11 cellular contexts compared by ENCODE assay signal in the genomic region with DNA sequence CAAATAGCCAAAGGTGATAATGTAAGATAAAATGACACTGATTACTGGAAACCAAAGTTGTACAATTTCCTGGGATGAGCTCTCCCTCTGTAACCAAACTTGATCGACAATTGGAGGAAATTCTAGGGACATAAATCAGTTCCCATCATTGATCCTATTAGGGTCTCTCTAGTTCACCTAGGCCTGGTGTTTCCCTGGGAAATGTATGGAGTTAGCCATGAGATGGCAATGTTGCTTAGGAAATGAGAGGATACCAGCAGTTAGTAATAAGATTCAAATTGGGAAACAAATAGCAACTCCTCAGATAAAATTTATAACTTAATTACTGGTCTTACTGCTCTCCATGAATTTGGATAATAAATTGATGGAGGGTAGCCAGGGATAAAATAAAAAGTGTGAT. TPM values are rescaled to one million over a fixed set of nuclear protein-coding genes. Genes with fewer than 3 reads are reported as not detected.
DNase-seq lines count a peak whose midpoint lies in the region; ATAC-seq, FAIRE-seq and TF ChIP-seq lines count a peak whose summit lies in the region.
"Had no signal": no experiment of that assay in that cellular context is flagged by ENCODE, and none has a peak within 500 bp of the region (broad histone marks: within the 10 kb centered on the region; RNA-seq: fewer than 3 reads in every experiment).

No MANE protein-coding gene starts in this region.

- no TSS peak for BruUV-seq in endothelial cell of umbilical vein (replicated peaks; lab: Mats Ljungman, UMichigan)

- no peaks in the 10 kb centered on the region for H3K79me2 ChIP-seq in endothelial cell of umbilical vein (ENCODE audit: control insufficient read depth, insufficient read depth, low read length)
- no peaks in the 10 kb centered on the region for H3K79me2 ChIP-seq in osteoblast (ENCODE audit: insufficient read depth, low read length)

- no peak for ATAC-seq in stimulated activated effector memory CD8-positive, alpha-beta T cell treated with anti-CD3 and anti-CD28 coated beads, Interleukin-12 subunit alpha, Interleukin-12 subunit beta, amount 100 ng/mL, for 72 hours

- peaks cover 2% of the 10 kb centered on the region for H3K4me1 ChIP-seq in endothelial cell of umbilical vein (ENCODE audit: control insufficient read depth, extremely low read depth, insufficient read depth, low read length)
- peaks cover 23% of the 10 kb centered on the region for H3K4me1 ChIP-seq in osteoblast (ENCODE audit: insufficient read depth, low read length)

- no peak for TF ChIP-seq POLR2A in endothelial cell of umbilical vein (IDR thresholded peaks at IDR 0.05; ENCODE audit: low read depth, low read length)

- no peaks in the 10 kb centered on the region for H3K9me3 Mint-ChIP-seq in stimulated activated effector memory CD8-positive, alpha-beta T cell treated with anti-CD3 and anti-CD28 coated beads, Interleukin-12 subunit alpha, Interleukin-12 subunit beta, amount 100 ng/mL, for 72 hours
- H3K9me3 Mint-ChIP-seq: activated naive CD4-positive, alpha-beta T cell treated with anti-CD3 and anti-CD28 coated beads, Interleukin-2, amount 50 U/mL, for 72 hours; T-helper 1 cell treated with Interleukin-12 subunit alpha and Interleukin-12 subunit beta and Interleukin-4 antibody, amounts not matched to agents 30 μg/mL and 1 μg/mL, for 36 hours had no signal

- H3K27me3 ChIP-seq in H7 (ENCODE audit: control insufficient read depth, insufficient read depth, low read length) (no peaks in the 10 kb centered on the region), endothelial cell of umbilical vein (ENCODE audit: control insufficient read depth in 2 of 2, insufficient read depth in 2 of 2, low read length in 2 of 2) (no peaks in the 10 kb centered on the region), osteoblast (ENCODE audit: insufficient read depth, low read length) (no peaks in the 10 kb centered on the region)
- H3K27me3 ChIP-seq: heart left ventricle, ovary had no signal

- dilution Hi-C loops in endothelial cell of umbilical vein (cut with MboI; ENCODE audit: extremely low pct_ligation_motif_present, low sequenced_read_pairs): no loop called here

- no peak overlapping the region for H3K27ac Mint-ChIP-seq in stimulated activated effector memory CD8-positive, alpha-beta T cell treated with anti-CD3 and anti-CD28 coated beads, Interleukin-12 subunit alpha, Interleukin-12 subunit beta, amount 100 ng/mL, for 72 hours
- H3K27ac Mint-ChIP-seq: activated naive CD4-positive, alpha-beta T cell treated with anti-CD3 and anti-CD28 coated beads, Interleukin-2, amount 50 U/mL, for 72 hours; T-helper 1 cell treated with Interleukin-12 subunit alpha and Interleukin-12 subunit beta and Interleukin-4 antibody, amounts not matched to agents 30 μg/mL and 1 μg/mL, for 36 hours had no signal

- POLR2A ChIA-PET in endothelial cell of umbilical vein (lab: Charles Lee): no interaction called here

- H3K4me3 Mint-ChIP-seq in stimulated activated effector memory CD8-positive, alpha-beta T cell treated with anti-CD3 and anti-CD28 coated beads, Interleukin-12 subunit alpha, Interleukin-12 subunit beta, amount 100 ng/mL, for 72 hours: no peak overlapping the region
- H3K4me3 Mint-ChIP-seq: T-helper 1 cell treated with Interleukin-12 subunit alpha and Interleukin-12 subunit beta and Interleukin-4 antibody, amounts not matched to agents 30 μg/mL and 1 μg/mL, for 36 hours had no signal

- H3K27ac ChIP-seq in endothelial cell of umbilical vein (ENCODE audit: insufficient read depth, low read depth, low read length) (no peak overlapping the region), osteoblast (ENCODE audit: low read depth, low read length) (no peak overlapping the region)
- H3K27ac ChIP-seq: heart left ventricle, ovary had no signal

- H3K4me3 ChIP-seq in H7 (ENCODE audit: insufficient read depth, low read depth, low read length): no peak overlapping the region
- no peak overlapping the region for H3K4me3 ChIP-seq in endothelial cell of umbilical vein (replicated peaks in 1 of 3; ENCODE audit: insufficient read depth in 1 of 3, low read depth in 1 of 3, low read length in 3 of 3)
- no peak overlapping the region for H3K4me3 ChIP-seq in osteoblast (ENCODE audit: insufficient read depth, low read length)
- H3K4me3 ChIP-seq: heart left ventricle, ovary had no signal

- no peak for TF ChIP-seq CTCF in endothelial cell of umbilical vein (IDR thresholded peaks at IDR 0.05; ENCODE audit: extremely low read depth in 1 of 2, insufficient read depth in 1 of 2, low read depth in 1 of 2, low read length in 2 of 2)
- peak; percentile 38 for TF ChIP-seq CTCF in osteoblast (IDR thresholded peaks at IDR 0.05; ENCODE audit: extremely low read depth, low read depth, low read length)

- CTCF ChIA-PET in endothelial cell of umbilical vein (lab: Charles Lee): no interaction called here

- no peak for FAIRE-seq in endothelial cell of umbilical vein (lab: Jason Lieb, UNC)

- no peaks in the 10 kb centered on the region for H3K9me1 ChIP-seq in endothelial cell of umbilical vein (replicated peaks; ENCODE audit: control insufficient read depth, extremely low read depth, insufficient read depth, low read length)

- H3K9ac ChIP-seq in endothelial cell of umbilical vein (replicated peaks; ENCODE audit: extremely low read depth, insufficient read depth, low read length): no peak overlapping the region

- no peaks in the 10 kb centered on the region for H4K20me1 ChIP-seq in endothelial cell of umbilical vein (replicated peaks; ENCODE audit: control insufficient read depth, extremely low read depth, insufficient read depth, low read length)
- no peaks in the 10 kb centered on the region for H4K20me1 ChIP-seq in osteoblast (ENCODE audit: insufficient read depth, low read length)

- H3K36me3 ChIP-seq in H7 (replicated peaks; ENCODE audit: control insufficient read depth, insufficient read depth, low read length) (no peaks in the 10 kb centered on the region), endothelial cell of umbilical vein (ENCODE audit: control insufficient read depth in 2 of 2, extremely low read depth in 1 of 2, insufficient read depth in 2 of 2, low read length in 2 of 2) (no peaks in the 10 kb centered on the region), osteoblast (ENCODE audit: insufficient read depth, low read length) (no peaks in the 10 kb centered on the region)
- H3K36me3 ChIP-seq: heart left ventricle, ovary had no signal

- H3K9me3 ChIP-seq in endothelial cell of umbilical vein (replicated peaks; ENCODE audit: control insufficient read depth, insufficient read depth, low read length): no peaks in the 10 kb centered on the region
- no peaks in the 10 kb centered on the region for H3K9me3 ChIP-seq in osteoblast (ENCODE audit: low read depth, low read length)
- H3K9me3 ChIP-seq: heart left ventricle, ovary had no signal

- H2AFZ ChIP-seq in endothelial cell of umbilical vein (ENCODE audit: low read depth, low read length) (no peak overlapping the region), osteoblast (ENCODE audit: low read length) (no peak overlapping the region)

- no peaks in the 10 kb centered on the region for H3K36me3 Mint-ChIP-seq in stimulated activated effector memory CD8-positive, alpha-beta T cell treated with anti-CD3 and anti-CD28 coated beads, Interleukin-12 subunit alpha, Interleukin-12 subunit beta, amount 100 ng/mL, for 72 hours
- H3K36me3 Mint-ChIP-seq: activated naive CD4-positive, alpha-beta T cell treated with anti-CD3 and anti-CD28 coated beads, Interleukin-2, amount 50 U/mL, for 72 hours had no signal

- no peaks in the 10 kb centered on the region for H3K4me1 Mint-ChIP-seq in stimulated activated effector memory CD8-positive, alpha-beta T cell treated with anti-CD3 and anti-CD28 coated beads, Interleukin-12 subunit alpha, Interleukin-12 subunit beta, amount 100 ng/mL, for 72 hours

- intact Hi-C loops in endothelial cell of umbilical vein (cut with micrococcal nuclease): no loop called here

- peak; percentile 21 for DNase-seq in H7
- peak; percentile 41 to 62 for DNase-seq in NCI-H526 (lab: John Stamatoyannopoulos, UW)
- DNase-seq in endothelial cell of umbilical vein (ENCODE audit: low read depth, low spot score): peak; percentile 7
- no peak for DNase-seq in osteoblast (ENCODE audit: insufficient read length, low spot score, missing footprints)
- no peak for DNase-seq in NCI-H187 (lab: John Stamatoyannopoulos, UW)
- DNase-seq in stimulated activated CD4-positive, alpha-beta T cell treated with anti-CD3 and anti-CD28 coated beads, Interleukin-4, amount 100 ng/mL, for 1 hour: no peak
- DNase-seq in stimulated activated effector memory CD8-positive, alpha-beta T cell treated with anti-CD3 and anti-CD28 coated beads, Interleukin-12 subunit alpha, Interleukin-12 subunit beta, amount 100 ng/mL, for 72 hours (ENCODE audit: low spot score in 2 of 2): no peak
- DNase-seq: heart left ventricle, ovary had no signal

- H3K4me2 ChIP-seq in endothelial cell of umbilical vein (ENCODE audit: insufficient read depth, low read length) (no peak overlapping the region), osteoblast (ENCODE audit: insufficient read depth, low read length) (no peak overlapping the region)

TF ChIP-seq in endothelial cell of umbilical vein, 7 proteins besides CTCF, POLR2A, EP300 and RAD21:
- TF ChIP-seq, protein P1, sequence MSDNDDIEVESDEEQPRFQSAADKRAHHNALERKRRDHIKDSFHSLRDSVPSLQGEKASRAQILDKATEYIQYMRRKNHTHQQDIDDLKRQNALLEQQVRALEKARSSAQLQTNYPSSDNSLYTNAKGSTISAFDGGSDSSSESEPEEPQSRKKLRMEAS (IDR thresholded peaks at IDR 0.05; ENCODE audit: insufficient read depth, insufficient read length): no peak
- no peak for TF ChIP-seq FOS (IDR thresholded peaks at IDR 0.05; ENCODE audit: borderline replicate concordance, insufficient read depth, low read length)
- no peak for TF ChIP-seq JUN (IDR thresholded peaks at IDR 0.05; ENCODE audit: borderline replicate concordance, insufficient read depth, insufficient read length, low read depth)
- no peak for TF ChIP-seq POLR2AphosphoS5 (IDR thresholded peaks at IDR 0.05; ENCODE audit: insufficient read depth, low read depth, low read length)
- no peak for TF ChIP-seq GATA2 (IDR thresholded peaks at IDR 0.05; ENCODE audit: insufficient read depth, insufficient read length, low read depth, low read length)
- TF ChIP-seq EZH2 (IDR thresholded peaks at IDR 0.05; ENCODE audit: borderline replicate concordance, low read depth, low read length, severe bottlenecking): no peak
- no peak for TF ChIP-seq MYC (IDR thresholded peaks at IDR 0.05; ENCODE audit: low read depth, low read length)

RNA-seq across cellular contexts. Expression of a gene that starts 52.2 kb away (rescaled TPM):
- total RNA-seq in H7 (2014; rRNA removed; shearing (Covaris generic)): 0.10 and 0.26 TPM in 2 replicates
- total RNA-seq in endothelial cell of umbilical vein (4.6 and 5.5 TPM in 2 replicates), osteoblast (30.8 and 41.3 TPM in 2 replicates)
- polyA plus RNA-seq in endothelial cell of umbilical vein: 2.7 TPM in 2 replicates
- 1.8 and 2.1 TPM in 2 replicates for polyA plus RNA-seq in endothelial cell of umbilical vein (2011; cell fraction: cytosol; rRNA removed)
- polyA plus RNA-seq in endothelial cell of umbilical vein (2011; cell fraction: nucleus; rRNA removed): 8.1 and 10.5 TPM in 2 replicates
- 5.9 and 6.2 TPM in 2 replicates for polyA plus RNA-seq in endothelial cell of umbilical vein (2012)
- polyA minus RNA-seq in endothelial cell of umbilical vein: 7.0 and 7.6 TPM in 2 replicates
- polyA minus RNA-seq in endothelial cell of umbilical vein (2011; cell fraction: cytosol; rRNA and poly(A)+ RNA removed): not detected
- 4.5 and 7.1 TPM in 2 replicates for polyA minus RNA-seq in endothelial cell of umbilical vein (2011; cell fraction: nucleus; rRNA and poly(A)+ RNA removed)

Comparison
In these comparisons a context has a peak if more than half of its experiments do, and no peak if none do; other contexts are left out.
1. DNase-seq: peak in H7 (single experiment), NCI-H526 (2 of 2) and endothelial cell of umbilical vein (single experiment); none in osteoblast (single experiment), NCI-H187 (0 of 2), stimulated activated CD4-positive, alpha-beta T cell treated with anti-CD3 and anti-CD28 coated beads, Interleukin-4, amount 100 ng/mL, for 1 hour (single experiment) and stimulated activated effector memory CD8-positive, alpha-beta T cell treated with anti-CD3 and anti-CD28 coated beads, Interleukin-12 subunit alpha, Interleukin-12 subunit beta, amount 100 ng/mL, for 72 hours (0 of 2).